8 cellular contexts compared by ENCODE assay signal in genomic region chr1:66271904-66272254, GRCh38.
DNase-seq lines count a peak whose midpoint lies in the region; ATAC-seq and TF ChIP-seq lines count a peak whose summit lies in the region.

No MANE protein-coding gene starts in this region.

- H3K27ac Mint-ChIP-seq in natural killer cell treated with Interleukin-12 subunit alpha and Interleukin-12 subunit beta and Interleukin-15 and Interleukin-18, amount 100 ng/mL, for 72 hours, result peak overlapping the region; percentile 96 to 99
- no peak overlapping the region for H3K27ac Mint-ChIP-seq in natural killer cell

- TF ChIP-seq CTCF in natural killer cell (IDR thresholded peaks at IDR 0.05) (no peak), brain microvascular endothelial cell (IDR thresholded peaks at IDR 0.05; ENCODE audit: low read depth, low read length, missing control alignments) (no peak), lower leg skin (IDR thresholded peaks at IDR 0.05) (no peak)

- no peaks in the 10 kb centered on the region for H3K27me3 Mint-ChIP-seq in natural killer cell treated with Interleukin-12 subunit alpha and Interleukin-12 subunit beta and Interleukin-15 and Interleukin-18, amount 100 ng/mL, for 72 hours
- peaks cover 0 to 9% of the 10 kb centered on the region in 2 donors for H3K27me3 Mint-ChIP-seq in natural killer cell (ENCODE audit: low read depth in 2 of 2)

- WGBS in lower leg skin, 2 donors, result 5 to 28% methylated on average over 5 of the region's 5 CpGs
- 72% methylated on average over 5 of the region's 5 CpGs for WGBS in thymus

- peak overlapping the region; percentile 90 for H3K27ac ChIP-seq in brain microvascular endothelial cell
- peak overlapping the region; percentile 78 for H3K27ac ChIP-seq in thymus (ENCODE audit: low read depth)

- no peak overlapping the region for H3K4me3 Mint-ChIP-seq in natural killer cell treated with Interleukin-12 subunit alpha and Interleukin-12 subunit beta and Interleukin-15 and Interleukin-18, amount 100 ng/mL, for 72 hours
- H3K4me3 Mint-ChIP-seq in natural killer cell, result no peak overlapping the region

- H3K9me3 ChIP-seq in thymus (ENCODE audit: control insufficient read depth), result no peaks in the 10 kb centered on the region

- peaks cover 49 to 55% of the 10 kb centered on the region in 2 donors for H3K4me1 Mint-ChIP-seq in natural killer cell treated with Interleukin-12 subunit alpha and Interleukin-12 subunit beta and Interleukin-15 and Interleukin-18, amount 100 ng/mL, for 72 hours (ENCODE audit: low read depth in 2 of 2)
- peaks cover 26 to 27% of the 10 kb centered on the region in 2 donors for H3K4me1 Mint-ChIP-seq in natural killer cell

- H3K36me3 ChIP-seq in brain microvascular endothelial cell (replicated peaks) (no peaks in the 10 kb centered on the region), thymus (ENCODE audit: control insufficient read depth, insufficient read depth) (no peaks in the 10 kb centered on the region)

- H3K36me3 Mint-ChIP-seq in natural killer cell treated with Interleukin-12 subunit alpha and Interleukin-12 subunit beta and Interleukin-15 and Interleukin-18, amount 100 ng/mL, for 72 hours, result no peaks in the 10 kb centered on the region
- no peaks in the 10 kb centered on the region for H3K36me3 Mint-ChIP-seq in natural killer cell

- no peaks in the 10 kb centered on the region for H3K9me3 Mint-ChIP-seq in natural killer cell treated with Interleukin-12 subunit alpha and Interleukin-12 subunit beta and Interleukin-15 and Interleukin-18, amount 100 ng/mL, for 72 hours
- H3K9me3 Mint-ChIP-seq in natural killer cell, result no peaks in the 10 kb centered on the region

- ATAC-seq in natural killer cell treated with Interleukin-12 subunit alpha and Interleukin-12 subunit beta and Interleukin-15 and Interleukin-18, amount 100 ng/mL, for 72 hours, result no peak
- ATAC-seq in natural killer cell (no peak), HG03045 (IDR thresholded peaks at IDR 0.05; ENCODE audit: unreplicated experiment) (no peak), GM21515 (IDR thresholded peaks at IDR 0.05; ENCODE audit: unreplicated experiment) (no peak)

- no peak for DNase-seq in natural killer cell treated with Interleukin-12 subunit alpha and Interleukin-12 subunit beta and Interleukin-15 and Interleukin-18, amount 100 ng/mL, for 72 hours (ENCODE audit: low spot score)
- DNase-seq in natural killer cell (no peak), brain microvascular endothelial cell (peak; percentile 34), lower leg skin (ENCODE audit: low spot score in 2 of 2) (peak; percentile 54 to 87), DMS114 treated with DMSO at 0.1 percent for 48 hours (lab: John Stamatoyannopoulos, UW; ENCODE audit: unreplicated experiment) (no peak)

- H3K27me3 ChIP-seq in brain microvascular endothelial cell (replicated peaks) (no peaks in the 10 kb centered on the region), thymus (ENCODE audit: control insufficient read depth, insufficient read depth) (no peaks in the 10 kb centered on the region)

- in situ Hi-C loops in brain microvascular endothelial cell (cut with HindIII; ENCODE audit: low pct_ligation_motif_present, low sequenced_read_pairs), result no loop called here

- intact Hi-C loops in natural killer cell (cut with micrococcal nuclease) (no loop called here), lower leg skin (cut with DNase I; ENCODE audit: low total_unique reads) (no loop called here)

- no peak overlapping the region for H3K4me3 ChIP-seq in brain microvascular endothelial cell (ENCODE audit: low read depth, low read length)
- no peak overlapping the region for H3K4me3 ChIP-seq in lower leg skin (ENCODE audit: low read depth, poor library complexity, severe bottlenecking)
- no peak overlapping the region for H3K4me3 ChIP-seq in thymus (ENCODE audit: low read length)

- peaks cover 6% of the 10 kb centered on the region for H3K4me1 ChIP-seq in thymus (ENCODE audit: control insufficient read depth, insufficient read depth, low read length)

- no peak for TF ChIP-seq POLR2A in lower leg skin (IDR thresholded peaks at IDR 0.05)

Comparison
In these comparisons a context has a peak if more than half of its experiments do, and no peak if none do; other contexts are left out.
1. H3K27ac Mint-ChIP-seq: peak in natural killer cell treated with Interleukin-12 subunit alpha and Interleukin-12 subunit beta and Interleukin-15 and Interleukin-18, amount 100 ng/mL, for 72 hours (2 of 2); none in natural killer cell (0 of 2).
2. DNase-seq: peak in brain microvascular endothelial cell (single experiment) and lower leg skin (2 of 2); none in natural killer cell treated with Interleukin-12 subunit alpha and Interleukin-12 subunit beta and Interleukin-15 and Interleukin-18, amount 100 ng/mL, for 72 hours (single experiment), natural killer cell (single experiment) and DMS114 treated with DMSO at 0.1 percent for 48 hours (single experiment).